1 cellular context compared by ENCODE assay signal in genomic region chr14:98984027-98984718, GRCh38.
TF ChIP-seq lines count a peak whose summit lies in the region.

No MANE protein-coding gene starts in this region.

TF ChIP-seq in H1, 55 proteins besides CTCF, POLR2A, EP300 and RAD21:
- no peak for TF ChIP-seq SIN3A (conservative IDR thresholded peaks at IDR 0.05 in 1 of 2, IDR thresholded peaks at IDR 0.05 in 1 of 2; ENCODE audit: low read depth in 1 of 2, low read length in 2 of 2)
- TF ChIP-seq JUND (IDR thresholded peaks at IDR 0.05; ENCODE audit: low read length), result no peak
- no peak for TF ChIP-seq NANOG (IDR thresholded peaks at IDR 0.05; ENCODE audit: insufficient read depth, low read depth, low read length, poor library complexity, severe bottlenecking)
- TF ChIP-seq CHD7 (IDR thresholded peaks at IDR 0.05; ENCODE audit: insufficient replicate concordance, low read length), result no peak
- no peak for TF ChIP-seq ATF2 (IDR thresholded peaks at IDR 0.05; ENCODE audit: low read length)
- no peak for TF ChIP-seq POU5F1 (IDR thresholded peaks at IDR 0.05; ENCODE audit: low read depth, low read length)
- TF ChIP-seq CHD2 (IDR thresholded peaks at IDR 0.05; ENCODE audit: low read length), result no peak
- no peak for TF ChIP-seq BACH1 (IDR thresholded peaks at IDR 0.05; ENCODE audit: low read length)
- TF ChIP-seq USF2 (IDR thresholded peaks at IDR 0.05; ENCODE audit: low read length), result no peak
- TF ChIP-seq CHD1 (IDR thresholded peaks at IDR 0.05; ENCODE audit: low read depth, low read length), result no peak
- no peak for TF ChIP-seq SIX5 (IDR thresholded peaks at IDR 0.05; ENCODE audit: low read depth, low read length)
- no peak for TF ChIP-seq NRF1 (IDR thresholded peaks at IDR 0.05; ENCODE audit: low read depth, low read length)
- no peak for TF ChIP-seq SRF (IDR thresholded peaks at IDR 0.05; ENCODE audit: low read depth, low read length)
- no peak for TF ChIP-seq CREB1 (IDR thresholded peaks at IDR 0.05)
- TF ChIP-seq SUZ12 (IDR thresholded peaks at IDR 0.05; ENCODE audit: low read length), result no peak
- TF ChIP-seq SP2 (IDR thresholded peaks at IDR 0.05; ENCODE audit: low read length), result no peak
- TF ChIP-seq E2F6 (IDR thresholded peaks at IDR 0.05), result no peak
- TF ChIP-seq RXRA (IDR thresholded peaks at IDR 0.05; ENCODE audit: insufficient read depth, low read depth, low read length), result no peak
TF ChIP-seq in H1: peak in this region for 0.
